10 cellular contexts compared by ENCODE assay signal in the genomic region with DNA sequence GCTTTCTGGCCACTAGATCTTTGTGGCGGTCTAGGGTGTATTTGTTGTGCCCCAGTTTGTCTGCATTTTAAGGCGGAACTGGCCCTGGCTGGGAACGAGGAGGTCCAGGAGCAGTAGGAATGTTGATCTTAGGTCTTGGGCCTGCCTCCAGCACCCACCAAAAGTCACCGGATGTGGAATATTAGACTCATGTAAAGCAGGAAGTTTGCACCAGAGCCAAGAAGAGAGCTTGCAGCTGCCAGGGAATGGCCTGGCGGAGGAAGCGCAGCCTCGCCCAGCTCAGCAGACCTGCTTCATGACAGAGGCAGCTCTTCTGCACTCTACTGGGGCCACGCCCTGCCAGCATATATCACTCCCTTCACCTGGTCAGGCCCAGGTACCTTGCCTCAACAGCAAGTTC. TPM values are rescaled to one million over a fixed set of nuclear protein-coding genes. Genes with fewer than 3 reads are reported as not detected.
DNase-seq lines count a peak whose midpoint lies in the region; ATAC-seq lines count a peak whose summit lies in the region.
"Had no signal": no experiment of that assay in that cellular context is flagged by ENCODE, and none has a peak within 500 bp of the region (broad histone marks: within the 10 kb centered on the region; RNA-seq: fewer than 3 reads in every experiment).

No MANE protein-coding gene starts in this region.

- H3K4me3 ChIP-seq in subcutaneous abdominal adipose tissue (ENCODE audit: low read depth in 1 of 5, low read length in 5 of 5) (peak overlapping the region; percentile 83 to 95 (median 86)), HAP-1 (no peak overlapping the region)

- H3K9me3 Mint-ChIP-seq in dendritic cell treated with granulocyte-macrophage colony-stimulating factor and Interleukin-4, amounts not matched to agents 40 ng/mL and 50 ng/mL, for 4 days = no peaks in the 10 kb centered on the region

- H3K4me1 ChIP-seq in subcutaneous abdominal adipose tissue (ENCODE audit: control insufficient read depth in 5 of 5, insufficient read depth in 5 of 5, low read length in 5 of 5) (peaks cover 47 to 92% (median 87%) of the 10 kb centered on the region in 5 donors), HAP-1 (peaks cover 7% of the 10 kb centered on the region)

- H3K36me3 Mint-ChIP-seq in dendritic cell treated with granulocyte-macrophage colony-stimulating factor and Interleukin-4, amounts not matched to agents 40 ng/mL and 50 ng/mL, for 4 days (ENCODE audit: low read depth) = peaks cover 46% of the 10 kb centered on the region

- H3K27ac ChIP-seq in subcutaneous abdominal adipose tissue (ENCODE audit: low read depth, low read length) = peak overlapping the region; percentile 98

- peak overlapping the region; percentile 59 for H3K27ac Mint-ChIP-seq in dendritic cell treated with granulocyte-macrophage colony-stimulating factor and Interleukin-4, amounts not matched to agents 40 ng/mL and 50 ng/mL, for 4 days
- H3K27ac Mint-ChIP-seq: activated CD8-positive, alpha-beta T cell treated with anti-CD3 and anti-CD28 coated beads, Interleukin-2, amount 10 ng/mL, durations not matched to agents 7 days and 5 days had no signal

- DNase-seq in LHCN-M2 (ENCODE audit: low read depth) (peak; percentile 66), left lobe of liver (ENCODE audit: low spot score) (no peak), head of caudate nucleus (no peak), HAP-1 (ENCODE audit: low spot score in 2 of 2) (no peak), middle frontal gyrus (ENCODE audit: extremely low spot score, low spot score) (no peak)
- DNase-seq: activated CD8-positive, alpha-beta T cell treated with anti-CD3 and anti-CD28 coated beads, Interleukin-2, amount 10 ng/mL, durations not matched to agents 7 days and 5 days; NCI-H1092 had no signal

- intact Hi-C loops in dendritic cell treated with granulocyte-macrophage colony-stimulating factor and Interleukin-4, amounts not matched to agents 40 ng/mL and 50 ng/mL, for 4 days (cut with micrococcal nuclease) = no loop called here
- intact Hi-C loops in head of caudate nucleus (cut with DNase I) = no loop called here

- H3K9me3 ChIP-seq in subcutaneous abdominal adipose tissue (ENCODE audit: control insufficient read depth in 5 of 5, low read length in 5 of 5) (no peaks in the 10 kb centered on the region), HAP-1 (no peaks in the 10 kb centered on the region)

- H3K9ac ChIP-seq in subcutaneous abdominal adipose tissue (ENCODE audit: low read length in 5 of 5) = peak overlapping the region; percentile 2 to 89 (median 70)

- peak overlapping the region; percentile 6 for H3K4me3 Mint-ChIP-seq in dendritic cell treated with granulocyte-macrophage colony-stimulating factor and Interleukin-4, amounts not matched to agents 40 ng/mL and 50 ng/mL, for 4 days
- H3K4me3 Mint-ChIP-seq: activated CD8-positive, alpha-beta T cell treated with anti-CD3 and anti-CD28 coated beads, Interleukin-2, amount 10 ng/mL, durations not matched to agents 7 days and 5 days had no signal

- in situ Hi-C loops in HAP-1 (cut with MboI; ENCODE audit: low sequenced_read_pairs) = no loop called here

- H3K36me3 ChIP-seq in subcutaneous abdominal adipose tissue (ENCODE audit: control insufficient read depth in 5 of 5, insufficient read depth in 5 of 5, low read length in 5 of 5) (peaks cover 0 to 55% (median 46%) of the 10 kb centered on the region in 5 donors), HAP-1 (replicated peaks) (no peaks in the 10 kb centered on the region; the same call in none of the 2 replicates)

- peak; percentile 5 for ATAC-seq in left lobe of liver
- no peak for ATAC-seq in HG02571 (IDR thresholded peaks at IDR 0.05; ENCODE audit: unreplicated experiment)
- ATAC-seq: activated CD8-positive, alpha-beta T cell treated with anti-CD3 and anti-CD28 coated beads, Interleukin-2, amount 10 ng/mL, durations not matched to agents 7 days and 5 days had no signal

- H3K4me1 Mint-ChIP-seq in dendritic cell treated with granulocyte-macrophage colony-stimulating factor and Interleukin-4, amounts not matched to agents 40 ng/mL and 50 ng/mL, for 4 days (ENCODE audit: low read depth) = peaks cover 91% of the 10 kb centered on the region

- H3K27me3 ChIP-seq in subcutaneous abdominal adipose tissue (ENCODE audit: control insufficient read depth in 5 of 5, insufficient read depth in 4 of 5, low read length in 5 of 5) (no peaks in the 10 kb centered on the region), HAP-1 (ENCODE audit: low read depth) (no peaks in the 10 kb centered on the region)

- H3K27me3 Mint-ChIP-seq in dendritic cell treated with granulocyte-macrophage colony-stimulating factor and Interleukin-4, amounts not matched to agents 40 ng/mL and 50 ng/mL, for 4 days = no peaks in the 10 kb centered on the region

RNA-seq across cellular contexts. Expression of gene GPX3, which starts 3.3 kb away (rescaled TPM):
- total RNA-seq in LHCN-M2 (2014; rRNA removed) (1.0 and 7.3 TPM in 2 replicates), left lobe of liver (199 TPM)
- polyA plus RNA-seq in LHCN-M2 (2012) = 11.1 TPM
- total RNA-seq: activated CD8-positive, alpha-beta T cell treated with anti-CD3 and anti-CD28 coated beads, Interleukin-2, amount 10 ng/mL, durations not matched to agents 7 days and 5 days had no signal

RNA-seq across cellular contexts. Expression of gene TNIP1, which starts 57.2 kb away (rescaled TPM):
- 151 and 186 TPM in 2 replicates for total RNA-seq in LHCN-M2 (2014; rRNA removed)
- 248 TPM for polyA plus RNA-seq in LHCN-M2 (2012)
- 74.5 TPM for total RNA-seq in left lobe of liver

Comparison
In these comparisons a context has a peak if more than half of its experiments do, and no peak if none do; other contexts are left out.
1. RNA of gene GPX3, which starts 3.3 kb away (total RNA-seq): 199 TPM in left lobe of liver (single experiment); 1.0 to 7.3 TPM in LHCN-M2; every median in the first group is over 10 times any median in the second.